Comparison of ENCODE assay signal across 15 cellular contexts in the genomic region with DNA sequence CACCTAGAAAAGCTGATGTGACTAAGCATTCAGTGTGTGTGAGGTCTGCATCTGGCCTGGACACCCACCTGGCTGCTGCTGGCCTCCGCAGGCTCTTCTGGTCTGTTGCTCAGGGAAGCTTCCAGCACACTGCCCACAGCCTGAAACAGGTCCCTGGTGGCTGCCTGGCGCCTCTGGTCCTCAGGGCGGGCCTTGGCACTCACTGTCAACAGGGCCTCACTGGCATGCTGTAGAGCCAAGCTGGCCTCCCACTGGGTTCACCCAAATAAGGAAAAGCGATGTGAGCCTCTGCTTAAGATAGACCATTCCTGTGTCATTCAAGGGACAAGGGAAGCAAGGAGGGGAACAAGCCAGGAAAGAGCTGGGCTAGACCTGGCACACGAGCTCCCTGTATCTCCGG.
DNase-seq lines count a peak whose midpoint lies in the region; ATAC-seq and TF ChIP-seq lines count a peak whose summit lies in the region.
"Had no signal": no experiment of that assay in that cellular context is flagged by ENCODE, and none has a peak within 500 bp of the region (broad histone marks: within the 10 kb centered on the region; RNA-seq: fewer than 3 reads in every experiment).

No MANE protein-coding gene starts in this region.

- no peak overlapping the region for H3K4me3 ChIP-seq in heart left ventricle
- no peak overlapping the region for H3K4me3 ChIP-seq in heart right ventricle
- H3K4me3 ChIP-seq in aorta (ENCODE audit: low read length in 2 of 2), result no peak overlapping the region
- H3K4me3 ChIP-seq in adrenal gland, result no peak overlapping the region
- H3K4me3 ChIP-seq: HAP-1 had no signal

- TF ChIP-seq POLR2A in heart left ventricle (IDR thresholded peaks at IDR 0.05) (no peak), adrenal gland (IDR thresholded peaks at IDR 0.05) (no peak)

- 47 to 62% (median 56%) methylated on average over 6 of the region's 6 CpGs for WGBS in heart left ventricle, 4 donors
- 47 to 51% methylated on average over 6 of the region's 6 CpGs for WGBS in heart right ventricle, 2 donors
- 11 to 32% methylated on average over 6 of the region's 6 CpGs for WGBS in aorta, 2 donors
- WGBS in adrenal gland, 4 donors, result 64 to 90% (median 80%) methylated on average over 2 to 6 of the region's 6 CpGs

- TF ChIP-seq CTCF in heart left ventricle (IDR thresholded peaks at IDR 0.05) (no peak), heart right ventricle (IDR thresholded peaks at IDR 0.05) (no peak), adrenal gland (IDR thresholded peaks at IDR 0.05) (no peak)

- ATAC-seq in heart left ventricle (peak; percentile 80 to 91 (median 84)), heart right ventricle (peak in 7 of 8 donors; percentile 70 to 92 (median 86)), left ventricle myocardium superior (peak; percentile 92), aorta (ENCODE audit: low FRiP score) (peak; percentile 71)
- ATAC-seq: CD8-positive, alpha-beta T cell had no signal

- H3K9me3 ChIP-seq in heart left ventricle (no peaks in the 10 kb centered on the region), heart right ventricle (no peaks in the 10 kb centered on the region), aorta (ENCODE audit: control insufficient read depth, low read length) (no peaks in the 10 kb centered on the region), adrenal gland (replicated peaks in 1 of 3) (no peaks in the 10 kb centered on the region)
- H3K9me3 ChIP-seq: Caco-2, HAP-1 had no signal

- intact Hi-C loops in heart left ventricle (cut with DNase I) (no loop called here), heart right ventricle (cut with DNase I) (no loop called here), left ventricle myocardium superior (cut with micrococcal nuclease) (no loop called here), aorta (cut with DNase I) (no loop called here), adrenal gland (cut with DNase I) (no loop called here)

- H3K4me1 ChIP-seq in heart left ventricle (no peaks in the 10 kb centered on the region), heart right ventricle (peaks cover 0 to 6% (median 0%) of the 10 kb centered on the region in 9 donors), aorta (ENCODE audit: control insufficient read depth in 1 of 2, insufficient read depth in 2 of 2, low read length in 2 of 2) (no peaks in the 10 kb centered on the region), adrenal gland (replicated peaks in 1 of 2) (no peaks in the 10 kb centered on the region)
- H3K4me1 ChIP-seq: HAP-1 had no signal

- DNase-seq in heart left ventricle, result peak; percentile 60 to 82 (median 70)
- DNase-seq in heart right ventricle, result peak; percentile 54 to 66
- peak; percentile 74 for DNase-seq in left ventricle myocardium superior
- peak; percentile 65 to 89 for DNase-seq in aorta
- no peak for DNase-seq in adrenal gland
- no peak for DNase-seq in NCI-H446 (lab: John Stamatoyannopoulos, UW)
- DNase-seq: C1 segment of cervical spinal cord; Caco-2; CD4-positive, CD25-positive, alpha-beta regulatory T cell; CD8-positive, alpha-beta T cell; DMS153; DND-41; GOT3; HFFc6 had no signal

- H3K36me3 ChIP-seq in heart left ventricle (peaks cover 0 to 29% (median 0%) of the 10 kb centered on the region in 9 donors), heart right ventricle (peaks cover 0 to 14% (median 0%) of the 10 kb centered on the region in 9 donors), aorta (ENCODE audit: control insufficient read depth in 1 of 2, insufficient read depth in 2 of 2, low read length in 1 of 2) (no peaks in the 10 kb centered on the region), adrenal gland (replicated peaks in 1 of 2) (no peaks in the 10 kb centered on the region)
- H3K36me3 ChIP-seq: HAP-1 had no signal

- H3K27me3 ChIP-seq in heart left ventricle (no peaks in the 10 kb centered on the region), heart right ventricle (no peaks in the 10 kb centered on the region), aorta (ENCODE audit: control insufficient read depth in 1 of 2, insufficient read depth in 2 of 2, low read length in 1 of 2) (no peaks in the 10 kb centered on the region), adrenal gland (no peaks in the 10 kb centered on the region)

- H3K27ac ChIP-seq in heart left ventricle, result peak overlapping the region in 3 of 12 donors; percentile 60 to 69 (median 61)
- H3K27ac ChIP-seq in heart right ventricle, result peak overlapping the region in 5 of 10 donors; percentile 9 to 60 (median 31)
- no peak overlapping the region for H3K27ac ChIP-seq in aorta (ENCODE audit: low read depth in 1 of 2, low read length in 2 of 2)
- H3K27ac ChIP-seq in adrenal gland, result no peak overlapping the region

Comparison
In these comparisons a context has a peak if more than half of its experiments do, and no peak if none do; other contexts are left out.
1. DNase-seq: peak in heart left ventricle (5 of 5), heart right ventricle (2 of 2), left ventricle myocardium superior (single experiment) and aorta (2 of 2); none in adrenal gland (0 of 7) and NCI-H446 (0 of 2).
2. Peak in every context shown above with its lines, with median percentiles within 50 percentile points of each other: ATAC-seq.